12 cellular contexts compared by ENCODE assay signal in genomic region chr3:48877671-48878070, GRCh38.
"Had no signal": no experiment of that assay in that cellular context is flagged by ENCODE, and none has a peak within 500 bp of the region (broad histone marks: within the 10 kb centered on the region; RNA-seq: fewer than 3 reads in every experiment).

No MANE protein-coding gene starts in this region.

- H3K9me3 ChIP-seq: sigmoid colon, stomach had no signal

- H3K27ac Mint-ChIP-seq: activated B cell treated with CpG ODN at 0.5 μM for 24 hours; activated CD4-positive, alpha-beta T cell treated with anti-CD3 and anti-CD28 coated beads, Interleukin-2, amount 10 ng/mL, durations not matched to agents 24 days and 14 days; activated naive CD4-positive, alpha-beta T cell treated with anti-CD3 and anti-CD28 coated beads, Interleukin-2, amount 50 U/mL, for 24 hours; T-helper 17 cell had no signal

- H3K9me3 Mint-ChIP-seq: activated B cell treated with CpG ODN at 0.5 μM for 24 hours; activated CD4-positive, alpha-beta T cell treated with anti-CD3 and anti-CD28 coated beads, Interleukin-2, amount 10 ng/mL, durations not matched to agents 24 days and 14 days; activated naive CD4-positive, alpha-beta T cell treated with anti-CD3 and anti-CD28 coated beads, Interleukin-2, amount 50 U/mL, for 24 hours; neural crest cell had no signal

- H3K27me3 Mint-ChIP-seq: activated B cell treated with CpG ODN at 0.5 μM for 24 hours; activated CD4-positive, alpha-beta T cell treated with anti-CD3 and anti-CD28 coated beads, Interleukin-2, amount 10 ng/mL, durations not matched to agents 24 days and 14 days; activated naive CD4-positive, alpha-beta T cell treated with anti-CD3 and anti-CD28 coated beads, Interleukin-2, amount 50 U/mL, for 24 hours; T-helper 17 cell had no signal

- H3K4me1 Mint-ChIP-seq: activated CD4-positive, alpha-beta T cell treated with anti-CD3 and anti-CD28 coated beads, Interleukin-2, amount 10 ng/mL, durations not matched to agents 24 days and 14 days; activated naive CD4-positive, alpha-beta T cell treated with anti-CD3 and anti-CD28 coated beads, Interleukin-2, amount 50 U/mL, for 24 hours; neural crest cell had no signal

- H3K4me1 ChIP-seq: sigmoid colon, stomach had no signal

- H3K27me3 ChIP-seq: sigmoid colon, stomach had no signal

- H3K4me3 Mint-ChIP-seq: activated B cell treated with CpG ODN at 0.5 μM for 24 hours; activated CD4-positive, alpha-beta T cell treated with anti-CD3 and anti-CD28 coated beads, Interleukin-2, amount 10 ng/mL, durations not matched to agents 24 days and 14 days; activated naive CD4-positive, alpha-beta T cell treated with anti-CD3 and anti-CD28 coated beads, Interleukin-2, amount 50 U/mL, for 24 hours; neural crest cell; T-helper 17 cell had no signal

- DNase-seq: activated B cell treated with CpG ODN at 0.5 μM for 24 hours; activated CD4-positive, alpha-beta T cell treated with anti-CD3 and anti-CD28 coated beads, Interleukin-2, amount 10 ng/mL, durations not matched to agents 24 days and 14 days; activated CD8-positive, alpha-beta memory T cell treated with anti-CD3 and anti-CD28 coated beads for 24 hours; activated T-cell treated with anti-CD3 and anti-CD28 coated beads for 4 hours; amygdala; kidney glomerular epithelial cell; sigmoid colon; stimulated activated CD4-positive, alpha-beta T cell treated with anti-CD3 and anti-CD28 coated beads, Interleukin-2, amount 100 ng/mL, for 48 hours; stomach; T-helper 17 cell had no signal

- H3K27ac ChIP-seq: sigmoid colon, stomach had no signal

- H3K4me3 ChIP-seq: sigmoid colon, stomach had no signal
